ENCODE assay signal across 8 cellular contexts in genomic region chr1:9455487-9456237, GRCh38.
DNase-seq lines count a peak whose midpoint lies in the region; ATAC-seq, FAIRE-seq and TF ChIP-seq lines count a peak whose summit lies in the region.

No MANE protein-coding gene starts in this region.

- peak; percentile 76 for TF ChIP-seq CTCF in LNCAP (IDR thresholded peaks at IDR 0.05)
- peak; percentile 91 for TF ChIP-seq CTCF in bronchial epithelial cell (IDR thresholded peaks at IDR 0.05; ENCODE audit: insufficient read depth, low read length, severe bottlenecking)
- peak; percentile 75 for TF ChIP-seq CTCF in kidney epithelial cell (IDR thresholded peaks at IDR 0.05; ENCODE audit: insufficient read depth, low read length, poor library complexity, severe bottlenecking)

- H3K36me3 ChIP-seq in bronchial epithelial cell (ENCODE audit: control insufficient read depth, insufficient read depth, low read length) (no peaks in the 10 kb centered on the region), kidney epithelial cell (ENCODE audit: control insufficient read depth, insufficient read depth, low read length) (no peaks in the 10 kb centered on the region)

- ATAC-seq in HG02852 (IDR thresholded peaks at IDR 0.05; ENCODE audit: unreplicated experiment), result no peak
- no peak for ATAC-seq in GM18909 (IDR thresholded peaks at IDR 0.05; ENCODE audit: poor library complexity, unreplicated experiment)

- FAIRE-seq in bronchial epithelial cell (lab: Jason Lieb, UNC), result no peak

- DNase-seq in DMS114 treated with DMSO at 0.1 percent for 48 hours (lab: John Stamatoyannopoulos, UW; ENCODE audit: unreplicated experiment) (peak; percentile 8), bronchial epithelial cell (ENCODE audit: low read depth) (no peak), kidney epithelial cell (ENCODE audit: low read depth) (no peak)
- DNase-seq in activated CD4-positive, CD25-positive, alpha-beta regulatory T cell (lab: John Stamatoyannopoulos, UW), result peak; percentile 23 to 48 (median 36)
- peak; percentile 70 for DNase-seq in stimulated activated CD4-positive, alpha-beta T cell treated with anti-CD3 and anti-CD28 coated beads, Interleukin-4, amount 100 ng/mL, for 24 hours

- no peaks in the 10 kb centered on the region for H3K27me3 ChIP-seq in bronchial epithelial cell (ENCODE audit: control insufficient read depth, insufficient read depth, low read length)
- H3K27me3 ChIP-seq in kidney epithelial cell (ENCODE audit: control insufficient read depth, insufficient read depth, low read length), result no peaks in the 10 kb centered on the region

- H3K4me3 ChIP-seq in bronchial epithelial cell (ENCODE audit: low read depth, low read length) (no peak overlapping the region), kidney epithelial cell (ENCODE audit: low read depth, low read length) (no peak overlapping the region)

Comparison
In these comparisons a context has a peak if more than half of its experiments do, and no peak if none do; other contexts are left out.
1. DNase-seq: peak in DMS114 treated with DMSO at 0.1 percent for 48 hours (single experiment), activated CD4-positive, CD25-positive, alpha-beta regulatory T cell (4 of 4) and stimulated activated CD4-positive, alpha-beta T cell treated with anti-CD3 and anti-CD28 coated beads, Interleukin-4, amount 100 ng/mL, for 24 hours (single experiment); none in bronchial epithelial cell (single experiment) and kidney epithelial cell (single experiment).
2. Peak in every context shown above with its lines, with median percentiles within 50 percentile points of each other: CTCF ChIP-seq.